25 cellular contexts compared by ENCODE assay signal in the genomic region with DNA sequence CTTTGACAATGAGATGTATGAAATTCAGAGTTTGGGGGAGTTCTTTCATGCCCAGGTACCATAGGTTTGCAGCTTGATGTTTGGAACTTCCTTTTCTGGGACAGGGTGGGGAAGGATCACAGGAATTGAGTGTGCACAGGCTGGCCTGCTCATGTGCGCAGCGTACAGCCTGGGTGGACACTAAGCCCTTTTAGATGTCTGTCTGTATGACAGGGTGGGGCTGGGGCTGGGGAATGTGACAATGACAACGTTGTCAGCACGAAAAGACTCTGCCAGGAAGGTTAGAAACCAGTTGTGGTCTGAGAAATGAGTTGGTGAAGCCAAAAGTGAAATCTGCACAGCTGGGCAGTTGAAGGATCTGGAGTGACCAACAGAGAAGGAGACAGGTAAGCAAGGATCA. TPM values are rescaled to one million over a fixed set of nuclear protein-coding genes. Genes with fewer than 3 reads are reported as not detected.
DNase-seq lines count a peak whose midpoint lies in the region; ATAC-seq and TF ChIP-seq lines count a peak whose summit lies in the region.
"Had no signal": no experiment of that assay in that cellular context is flagged by ENCODE, and none has a peak within 500 bp of the region (broad histone marks: within the 10 kb centered on the region; RNA-seq: fewer than 3 reads in every experiment).

No MANE protein-coding gene starts in this region.

- peak; percentile 37 for ATAC-seq in stimulated activated naive CD8-positive, alpha-beta T cell treated with anti-CD3 and anti-CD28 coated beads, Interleukin-15, amount 100 ng/mL, for 72 hours
- no peak for ATAC-seq in stimulated activated naive CD8-positive, alpha-beta T cell treated with anti-CD3 and anti-CD28 coated beads, Interleukin-15, Interleukin-2, amounts not matched to agents 100 U/mL and 50 U/mL, for 24 hours
- ATAC-seq in heart right ventricle, result peak in 7 of 8 donors; percentile 36 to 77 (median 71)
- no peak for ATAC-seq in effector memory CD8-positive, alpha-beta T cell (replicated peaks)
- ATAC-seq: naive thymus-derived CD4-positive, alpha-beta T cell had no signal

- no peak for TF ChIP-seq CTCF in heart right ventricle (IDR thresholded peaks at IDR 0.05)

- H3K27ac Mint-ChIP-seq in stimulated activated naive CD8-positive, alpha-beta T cell treated with anti-CD3 and anti-CD28 coated beads, Interleukin-15, amount 100 ng/mL, for 72 hours, result no peak overlapping the region
- no peak overlapping the region for H3K27ac Mint-ChIP-seq in effector memory CD8-positive, alpha-beta T cell
- H3K27ac Mint-ChIP-seq: activated naive CD8-positive, alpha-beta T cell treated with anti-CD3 and anti-CD28 coated beads for 36 hours; activated T-helper 2 cell treated with anti-CD3 and anti-CD28 coated beads, Interferon-gamma antibody, Interleukin-2, Interleukin-4, amounts not matched to agents 10 μg/mL and 5 μg/mL and 100 μg/mL, durations not matched to agents 14 hours and 24 hours and 36 hours; CD8-positive, alpha-beta memory T cell; dendritic cell treated with granulocyte-macrophage colony-stimulating factor and Interleukin-4, amounts not matched to agents 40 ng/mL and 50 ng/mL, for 4 days had no signal

- H3K36me3 Mint-ChIP-seq in effector memory CD8-positive, alpha-beta T cell (ENCODE audit: insufficient read depth), result no peaks in the 10 kb centered on the region
- H3K36me3 Mint-ChIP-seq: activated naive CD8-positive, alpha-beta T cell treated with anti-CD3 and anti-CD28 coated beads for 36 hours; CD8-positive, alpha-beta memory T cell; naive thymus-derived CD4-positive, alpha-beta T cell had no signal

- no peaks in the 10 kb centered on the region for H3K27me3 Mint-ChIP-seq in stimulated activated naive CD8-positive, alpha-beta T cell treated with anti-CD3 and anti-CD28 coated beads, Interleukin-15, amount 100 ng/mL, for 72 hours
- no peaks in the 10 kb centered on the region for H3K27me3 Mint-ChIP-seq in effector memory CD8-positive, alpha-beta T cell
- H3K27me3 Mint-ChIP-seq: dendritic cell treated with granulocyte-macrophage colony-stimulating factor and Interleukin-4, amounts not matched to agents 40 ng/mL and 50 ng/mL, for 4 days had no signal

- H3K27me3 ChIP-seq in heart right ventricle, result no peaks in the 10 kb centered on the region
- H3K27me3 ChIP-seq: ascending aorta, ovary, right lobe of liver, stomach, transverse colon had no signal

- H3K4me1 Mint-ChIP-seq in stimulated activated naive CD8-positive, alpha-beta T cell treated with anti-CD3 and anti-CD28 coated beads, Interleukin-15, amount 100 ng/mL, for 72 hours, result no peaks in the 10 kb centered on the region
- H3K4me1 Mint-ChIP-seq in effector memory CD8-positive, alpha-beta T cell (ENCODE audit: low read depth in 2 of 2), result peaks cover 3 to 5% of the 10 kb centered on the region in 2 donors

- H3K9me3 Mint-ChIP-seq in stimulated activated naive CD8-positive, alpha-beta T cell treated with anti-CD3 and anti-CD28 coated beads, Interleukin-15, amount 100 ng/mL, for 72 hours, result no peaks in the 10 kb centered on the region
- H3K9me3 Mint-ChIP-seq in effector memory CD8-positive, alpha-beta T cell, result no peaks in the 10 kb centered on the region
- H3K9me3 Mint-ChIP-seq: activated naive CD8-positive, alpha-beta T cell treated with anti-CD3 and anti-CD28 coated beads for 36 hours; activated T-helper 2 cell treated with anti-CD3 and anti-CD28 coated beads, Interferon-gamma antibody, Interleukin-2, Interleukin-4, amounts not matched to agents 10 μg/mL and 5 μg/mL and 100 μg/mL, durations not matched to agents 14 hours and 24 hours and 36 hours; CD8-positive, alpha-beta memory T cell; dendritic cell treated with granulocyte-macrophage colony-stimulating factor and Interleukin-4, amounts not matched to agents 40 ng/mL and 50 ng/mL, for 4 days; naive thymus-derived CD4-positive, alpha-beta T cell had no signal

- H3K27ac ChIP-seq in heart right ventricle, result peak overlapping the region in 3 of 10 donors; percentile 6 to 46 (median 14)
- H3K27ac ChIP-seq: ascending aorta, ovary, right lobe of liver, RWPE1, stomach, transverse colon had no signal

- no peaks in the 10 kb centered on the region for H3K36me3 ChIP-seq in heart right ventricle
- H3K36me3 ChIP-seq: ascending aorta, ovary, right lobe of liver, stomach, transverse colon had no signal

- H3K4me3 ChIP-seq in heart right ventricle, result no peak overlapping the region
- H3K4me3 ChIP-seq: ascending aorta, ovary, right lobe of liver, stomach, transverse colon had no signal

- no peak overlapping the region for H3K4me3 Mint-ChIP-seq in stimulated activated naive CD8-positive, alpha-beta T cell treated with anti-CD3 and anti-CD28 coated beads, Interleukin-15, amount 100 ng/mL, for 72 hours
- no peak overlapping the region for H3K4me3 Mint-ChIP-seq in effector memory CD8-positive, alpha-beta T cell
- H3K4me3 Mint-ChIP-seq: activated naive CD8-positive, alpha-beta T cell treated with anti-CD3 and anti-CD28 coated beads for 36 hours; CD8-positive, alpha-beta memory T cell; dendritic cell treated with granulocyte-macrophage colony-stimulating factor and Interleukin-4, amounts not matched to agents 40 ng/mL and 50 ng/mL, for 4 days; naive thymus-derived CD4-positive, alpha-beta T cell had no signal

- DNase-seq in stimulated activated naive CD8-positive, alpha-beta T cell treated with anti-CD3 and anti-CD28 coated beads, Interleukin-15, amount 100 ng/mL, for 72 hours, result no peak
- DNase-seq in stimulated activated naive CD8-positive, alpha-beta T cell treated with anti-CD3 and anti-CD28 coated beads, Interleukin-15, Interleukin-2, amounts not matched to agents 100 U/mL and 50 U/mL, for 24 hours, result no peak
- DNase-seq in heart right ventricle, result no peak
- peak in 29 of 56 donors; percentile 1 to 58 (median 20) for DNase-seq in nucleus accumbens (lab: John Stamatoyannopoulos, UW)
- DNase-seq in effector memory CD8-positive, alpha-beta T cell, result no peak
- no peak for DNase-seq in AG08395 (ENCODE audit: low spot score)
- no peak for DNase-seq in NOMO-1 treated with dmso at 0.1 percent for 144 hours (lab: John Stamatoyannopoulos, UW; ENCODE audit: unreplicated experiment)
- DNase-seq in DMS114 treated with DMSO at 0.1 percent for 48 hours (lab: John Stamatoyannopoulos, UW; ENCODE audit: unreplicated experiment), result no peak
- DNase-seq: activated naive CD8-positive, alpha-beta T cell treated with anti-CD3 and anti-CD28 coated beads for 36 hours; AML-193; CD8-positive, alpha-beta memory T cell; Karpas-422; naive thymus-derived CD4-positive, alpha-beta T cell; NCI-H187; NCI-H69; ovary; right lobe of liver; SK-N-SH; stimulated activated CD4-positive, alpha-beta T cell treated with anti-CD3 and anti-CD28 coated beads, Interleukin-15, amount 100 ng/mL, for 24 hours; stomach; transverse colon had no signal

- intact Hi-C loops in heart right ventricle (cut with DNase I), result no loop called here

- peaks cover 3 to 74% (median 60%) of the 10 kb centered on the region in 9 donors for H3K4me1 ChIP-seq in heart right ventricle

- peaks cover 0 to 7% (median 0%) of the 10 kb centered on the region in 11 donors for H3K9me3 ChIP-seq in heart right ventricle
- H3K9me3 ChIP-seq: ascending aorta, ovary, right lobe of liver, SK-N-SH, stomach, transverse colon had no signal

- WGBS in heart right ventricle, 2 donors, result 31 to 37% methylated on average over 4 of the region's 4 CpGs

RNA-seq across cellular contexts. Expression of gene WWC2, which starts 47.4 kb away (rescaled TPM):
- 10 to 100 TPM; 25.7 to 37.4 (median 32.6) TPM for total RNA-seq in heart right ventricle
- polyA plus RNA-seq in heart right ventricle, result 1 to 10 TPM; 6.0 to 7.2 TPM

Comparison
In these comparisons a context has a peak if more than half of its experiments do, and no peak if none do; other contexts are left out.
1. ATAC-seq: peak in stimulated activated naive CD8-positive, alpha-beta T cell treated with anti-CD3 and anti-CD28 coated beads, Interleukin-15, amount 100 ng/mL, for 72 hours (single experiment) and heart right ventricle (7 of 8); none in stimulated activated naive CD8-positive, alpha-beta T cell treated with anti-CD3 and anti-CD28 coated beads, Interleukin-15, Interleukin-2, amounts not matched to agents 100 U/mL and 50 U/mL, for 24 hours (single experiment) and effector memory CD8-positive, alpha-beta T cell (single experiment).
2. DNase-seq: peak in nucleus accumbens (29 of 56); none in stimulated activated naive CD8-positive, alpha-beta T cell treated with anti-CD3 and anti-CD28 coated beads, Interleukin-15, amount 100 ng/mL, for 72 hours (0 of 2), stimulated activated naive CD8-positive, alpha-beta T cell treated with anti-CD3 and anti-CD28 coated beads, Interleukin-15, Interleukin-2, amounts not matched to agents 100 U/mL and 50 U/mL, for 24 hours (single experiment), heart right ventricle (0 of 2), effector memory CD8-positive, alpha-beta T cell (0 of 3), AG08395 (single experiment), NOMO-1 treated with dmso at 0.1 percent for 144 hours (single experiment) and DMS114 treated with DMSO at 0.1 percent for 48 hours (single experiment).